Comparison of ENCODE assay signal across 18 cellular contexts in the genomic region with DNA sequence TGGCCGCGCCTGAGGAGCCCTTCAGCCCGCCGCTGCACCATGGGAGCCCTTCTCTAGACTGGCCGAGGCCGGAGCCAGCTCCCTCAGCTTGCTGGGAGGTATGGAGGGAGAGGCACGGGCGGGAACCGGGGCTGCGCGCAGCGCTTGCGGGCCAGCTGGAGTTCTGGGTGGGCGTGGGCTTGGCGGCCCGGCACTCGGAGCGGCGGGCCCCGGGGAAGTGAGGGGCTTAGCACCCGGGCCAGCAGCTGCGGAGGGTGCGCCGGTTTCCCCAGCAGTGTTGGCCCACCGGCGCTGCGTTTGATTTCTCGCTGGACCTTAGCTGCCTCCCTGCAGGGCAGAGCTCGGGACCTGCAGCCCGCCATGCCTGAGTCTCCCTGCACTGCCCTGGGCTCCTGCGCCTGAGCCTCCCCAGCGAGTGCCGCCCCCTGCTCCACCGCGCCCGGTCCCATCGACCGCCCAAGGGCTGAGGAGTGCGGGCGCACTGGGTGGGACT.
A peak's percentile ranks its signal among the peaks of the same experiment; 100 is the strongest.
DNase-seq lines count a peak whose midpoint lies in the region; TF ChIP-seq lines count a peak whose summit lies in the region.
"Had no signal": no experiment of that assay in that cellular context is flagged by ENCODE, and none has a peak within 500 bp of the region (broad histone marks: within the 10 kb centered on the region; RNA-seq: fewer than 3 reads in every experiment).

No MANE protein-coding gene starts in this region.

- intact Hi-C loops in testis (cut with DNase I; ENCODE audit: low total_unique reads), result no loop called here

- H3K27me3 ChIP-seq in neuronal stem cell (ENCODE audit: control insufficient read depth in 3 of 3, insufficient read depth in 3 of 3, low read depth in 1 of 3, low read length in 3 of 3) (no peaks in the 10 kb centered on the region), testis (no peaks in the 10 kb centered on the region)
- H3K27me3 ChIP-seq: BLaER1 treated with 17β-estradiol and CSF1 and Interleukin-3, amounts not matched to agents 10 nM and 100 nM had no signal

- TF ChIP-seq POLR2A in testis (IDR thresholded peaks at IDR 0.05), result no peak

- no peak for TF ChIP-seq CTCF in testis (IDR thresholded peaks at IDR 0.05)

- no CpG with 5 or more reads among the region's 40 CpGs for WGBS in neuronal stem cell (ENCODE audit: extremely low coverage in 2 of 2, insufficient read length in 2 of 2, insufficient replicate concordance in 1 of 2), 2 donors
- WGBS in testis, 2 donors, result 80 to 87% methylated on average over 29 to 39 of the region's 40 CpGs

- H3K9ac ChIP-seq in neuronal stem cell (ENCODE audit: low read depth, low read length, poor library complexity), result no peak overlapping the region
- H3K9ac ChIP-seq: BLaER1 treated with 17β-estradiol and CSF1 and Interleukin-3, amounts not matched to agents 10 nM and 100 nM had no signal

- H3K9me3 ChIP-seq in neuronal stem cell (replicated peaks in 1 of 2; ENCODE audit: control insufficient read depth in 2 of 2, insufficient read depth in 1 of 2, low read depth in 1 of 2, low read length in 2 of 2) (no peaks in the 10 kb centered on the region), testis (no peaks in the 10 kb centered on the region)

- H2BK15ac ChIP-seq in neuronal stem cell (ENCODE audit: low read length), result no peak overlapping the region

- no peaks in the 10 kb centered on the region for H3K79me1 ChIP-seq in neuronal stem cell (ENCODE audit: low read depth, low read length)

- H3K18ac ChIP-seq in neuronal stem cell (ENCODE audit: low read length), result peak overlapping the region; percentile 48

- H3K14ac ChIP-seq in neuronal stem cell (ENCODE audit: low read length), result peak overlapping the region; percentile 38

- H3K4me3 ChIP-seq in neuronal stem cell (ENCODE audit: low read length in 2 of 2), result no peak overlapping the region
- peak overlapping the region; percentile 44 to 56 for H3K4me3 ChIP-seq in testis
- H3K4me3 ChIP-seq: BLaER1 treated with 17β-estradiol and CSF1 and Interleukin-3, amounts not matched to agents 10 nM and 100 nM had no signal

- H3K4me1 ChIP-seq in neuronal stem cell (ENCODE audit: control insufficient read depth in 2 of 2, insufficient read depth in 1 of 2, low read depth in 1 of 2, low read length in 2 of 2), result no peaks in the 10 kb centered on the region
- H3K4me1 ChIP-seq in testis, result no peaks in the 10 kb centered on the region

- H2BK5ac ChIP-seq in neuronal stem cell (ENCODE audit: low read length), result no peak overlapping the region

- H2AFZ ChIP-seq in neuronal stem cell (ENCODE audit: low read length), result no peak overlapping the region

- no peak overlapping the region for H4K91ac ChIP-seq in neuronal stem cell (ENCODE audit: low read depth, low read length, poor library complexity)

- H3K36me3 ChIP-seq in neuronal stem cell (replicated peaks in 1 of 2; ENCODE audit: control insufficient read depth in 2 of 2, insufficient read depth in 2 of 2, low read length in 2 of 2) (no peaks in the 10 kb centered on the region), testis (ENCODE audit: low read depth, missing control alignments) (no peaks in the 10 kb centered on the region)
- H3K36me3 ChIP-seq: BLaER1 treated with 17β-estradiol and CSF1 and Interleukin-3, amounts not matched to agents 10 nM and 100 nM had no signal

- no peak overlapping the region for H2BK120ac ChIP-seq in neuronal stem cell (ENCODE audit: low read depth, low read length)

- H3K27ac ChIP-seq in neuronal stem cell (replicated peaks; ENCODE audit: low read length), result no peak overlapping the region
- no peak overlapping the region for H3K27ac ChIP-seq in testis
- H3K27ac ChIP-seq: BLaER1 treated with 17β-estradiol and CSF1 and Interleukin-3, amounts not matched to agents 10 nM and 100 nM had no signal

- peak overlapping the region; percentile 89 for H3K4ac ChIP-seq in neuronal stem cell (ENCODE audit: low read length)

- no peak overlapping the region for H3K4me2 ChIP-seq in neuronal stem cell (ENCODE audit: insufficient read depth, low read length, poor library complexity, severe bottlenecking)
- H3K4me2 ChIP-seq: BLaER1 treated with 17β-estradiol and CSF1 and Interleukin-3, amounts not matched to agents 10 nM and 100 nM had no signal

- H4K8ac ChIP-seq in neuronal stem cell (ENCODE audit: low read depth, low read length), result no peak overlapping the region

- H2BK12ac ChIP-seq in neuronal stem cell (ENCODE audit: low read length), result no peak overlapping the region

- DNase-seq in activated naive CD4-positive, alpha-beta T cell treated with anti-CD3 and anti-CD28 coated beads, Interleukin-2, amount 50 U/mL, for 16 hours, result peak; percentile 10
- DNase-seq in activated naive CD4-positive, alpha-beta T cell treated with Interleukin-2 at 50 U/mL for 16 hours, result no peak
- DNase-seq in ELF-1 (ENCODE audit: low read depth, low spot score), result peak; percentile 71
- no peak for DNase-seq in neuronal stem cell (ENCODE audit: low spot score)
- peak; percentile 23 for DNase-seq in testis
- DNase-seq in NOMO-1 treated with DMSO at 0.1 percent for 48 hours (lab: John Stamatoyannopoulos, UW; ENCODE audit: unreplicated experiment), result no peak
- no peak for DNase-seq in NCI-H2029 (lab: John Stamatoyannopoulos, UW)
- no peak for DNase-seq in SKM-1 treated with dmso at 0.1 percent for 144 hours (lab: John Stamatoyannopoulos, UW; ENCODE audit: unreplicated experiment)
- DNase-seq: ACHN; Calu3; CD4-positive, CD25-positive, alpha-beta regulatory T cell; DMS 273 treated with DMSO at 0.1 percent for 48 hours; DMS79 treated with DMSO at 0.1 percent for 48 hours; EL; GDM1; GOT3; H9 had no signal

- H3K23ac ChIP-seq in neuronal stem cell (ENCODE audit: low read depth, low read length, poor library complexity), result no peak overlapping the region

- H2AK5ac ChIP-seq in neuronal stem cell (ENCODE audit: low read depth, low read length), result no peak overlapping the region

Comparison
In these comparisons a context has a peak if more than half of its experiments do, and no peak if none do; other contexts are left out.
1. DNase-seq: peak in activated naive CD4-positive, alpha-beta T cell treated with anti-CD3 and anti-CD28 coated beads, Interleukin-2, amount 50 U/mL, for 16 hours (single experiment), ELF-1 (single experiment) and testis (single experiment); none in activated naive CD4-positive, alpha-beta T cell treated with Interleukin-2 at 50 U/mL for 16 hours (single experiment), neuronal stem cell (single experiment), NOMO-1 treated with DMSO at 0.1 percent for 48 hours (single experiment), NCI-H2029 (single experiment) and SKM-1 treated with dmso at 0.1 percent for 144 hours (single experiment).
2. H3K4me3 ChIP-seq: peak in testis (2 of 2); none in neuronal stem cell (0 of 2).